In the genomic region with DNA sequence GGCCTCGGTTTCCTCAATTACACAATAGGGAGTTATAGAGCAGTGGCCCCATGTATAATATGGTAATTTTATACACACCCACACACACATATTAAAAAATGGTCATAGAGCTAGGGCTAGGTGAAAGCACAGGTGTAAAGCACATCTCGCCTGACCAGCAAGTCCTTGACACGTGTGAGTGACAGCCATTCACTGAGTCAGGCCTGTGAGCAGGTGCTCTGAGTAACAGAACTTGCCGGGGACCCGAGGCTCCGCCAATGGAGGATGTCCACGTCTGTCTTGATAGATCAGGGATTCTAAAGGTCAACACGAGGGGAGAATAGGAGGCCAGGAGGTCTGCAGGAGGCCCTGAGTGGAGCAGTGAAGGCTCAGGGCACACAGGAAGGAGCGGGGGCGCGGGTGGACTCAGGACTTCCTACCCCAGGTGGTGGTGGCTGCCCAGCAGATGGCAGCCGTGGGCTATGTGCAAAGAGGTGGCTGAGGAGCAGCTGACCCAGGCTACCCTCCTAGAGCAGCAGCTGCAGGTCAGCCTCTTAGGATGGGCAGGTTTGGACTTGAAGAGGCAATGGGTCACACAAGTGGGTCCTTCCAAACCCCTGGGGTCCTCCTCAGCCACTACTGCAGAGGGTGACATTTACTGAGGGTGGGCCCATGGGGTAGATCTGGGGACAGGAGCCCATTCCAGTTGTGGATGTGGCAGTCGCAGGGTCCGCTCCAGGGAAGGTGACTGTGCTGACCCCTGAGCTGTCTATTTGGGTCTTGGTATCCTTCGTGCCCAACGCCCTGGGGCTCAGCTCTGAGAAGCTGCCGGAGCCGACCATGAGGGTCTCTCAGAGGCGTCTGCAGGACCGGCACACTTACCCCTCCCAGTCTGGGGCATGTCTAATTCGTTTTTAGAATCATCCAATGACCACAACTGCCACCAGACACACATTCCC, we compare ENCODE assay signal across 8 cellular contexts. TPM values are rescaled to one million over a fixed set of nuclear protein-coding genes. Genes with fewer than 3 reads are reported as not detected.
A peak's percentile ranks its signal among the peaks of the same experiment; 100 is the strongest.
DNase-seq lines count a peak whose midpoint lies in the region; ATAC-seq and TF ChIP-seq lines count a peak whose summit lies in the region.

No MANE protein-coding gene starts in this region.

- ATAC-seq in upper lobe of right lung (peak; percentile 93), HG02840 (IDR thresholded peaks at IDR 0.05; ENCODE audit: low FRiP score, unreplicated experiment) (no peak)

- peaks cover 13% of the 10 kb centered on the region; the same call in 1 of the 2 replicates for H3K36me3 ChIP-seq in MM.1S (replicated peaks; ENCODE audit: insufficient read depth, low read length)
- peaks cover 73% of the 10 kb centered on the region for H3K36me3 ChIP-seq in upper lobe of right lung

- H3K27me3 Mint-ChIP-seq in activated naive CD4-positive, alpha-beta T cell treated with anti-CD3 and anti-CD28 coated beads, Interleukin-2, amount 10 ng/mL, durations not matched to agents 7 days and 5 days = no peaks in the 10 kb centered on the region

- H3K9me3 ChIP-seq in MM.1S (replicated peaks; ENCODE audit: insufficient read depth, low read length) = no peaks in the 10 kb centered on the region
- no peaks in the 10 kb centered on the region for H3K9me3 ChIP-seq in upper lobe of right lung

- peaks cover 35% of the 10 kb centered on the region for H3K36me3 Mint-ChIP-seq in activated naive CD4-positive, alpha-beta T cell treated with anti-CD3 and anti-CD28 coated beads, Interleukin-2, amount 10 ng/mL, durations not matched to agents 7 days and 5 days

- intact Hi-C loops in posterior vena cava (cut with DNase I) = loop anchor here (2.0 to 5.0 kb wide), 2 partner anchors 146 to 150 kb away; partner anchors contain the start of gene RAPGEF1 (in 1 of the 2)
- intact Hi-C loops in upper lobe of right lung (cut with DNase I) = loop anchor here (5.0 kb wide), 1 partner anchor 151 kb away; the partner anchor contains the start of gene RAPGEF1

- no peak overlapping the region for H3K4me2 ChIP-seq in MM.1S (ENCODE audit: low read depth, low read length)

- H4K20me1 ChIP-seq in MM.1S (ENCODE audit: insufficient read depth, low read length) = no peaks in the 10 kb centered on the region

- no peaks in the 10 kb centered on the region for H3K4me1 ChIP-seq in MM.1S (ENCODE audit: low read length)
- H3K4me1 ChIP-seq in upper lobe of right lung = peaks cover 3% of the 10 kb centered on the region

- peaks cover 39% of the 10 kb centered on the region for H3K4me1 Mint-ChIP-seq in activated naive CD4-positive, alpha-beta T cell treated with anti-CD3 and anti-CD28 coated beads, Interleukin-2, amount 10 ng/mL, durations not matched to agents 7 days and 5 days

- peak; percentile 67 for TF ChIP-seq CTCF in GM12865 (IDR thresholded peaks at IDR 0.05; ENCODE audit: insufficient read depth, low read depth, low read length, missing control alignments)
- TF ChIP-seq CTCF in MM.1S (IDR thresholded peaks at IDR 0.05; ENCODE audit: low read length) = peak; percentile 62
- peak; percentile 79 for TF ChIP-seq CTCF in upper lobe of right lung (IDR thresholded peaks at IDR 0.05)

- H3K79me2 ChIP-seq in MM.1S (ENCODE audit: low read length) = no peaks in the 10 kb centered on the region

- no peaks in the 10 kb centered on the region for H3K9me3 Mint-ChIP-seq in activated naive CD4-positive, alpha-beta T cell treated with anti-CD3 and anti-CD28 coated beads, Interleukin-2, amount 10 ng/mL, durations not matched to agents 7 days and 5 days

- H3K4me3 ChIP-seq in GM12865 (ENCODE audit: low read depth, low read length) = no peak overlapping the region
- H3K4me3 ChIP-seq in MM.1S (ENCODE audit: low read length) = no peak overlapping the region
- no peak overlapping the region for H3K4me3 ChIP-seq in upper lobe of right lung

- no peak overlapping the region for H3K9ac ChIP-seq in MM.1S (ENCODE audit: low read length)

- DNase-seq in GM12865 (ENCODE audit: low read depth) (peak; percentile 80), MM.1S (peak; percentile 69), SKM-1 treated with dmso at 0.1 percent for 144 hours (lab: John Stamatoyannopoulos, UW; ENCODE audit: unreplicated experiment) (peak; percentile 75), glomerular visceral epithelial cell (ENCODE audit: extremely low spot score) (peak; percentile 83), posterior vena cava (ENCODE audit: low spot score) (peak; percentile 95), upper lobe of right lung (peak; percentile 92)
- DNase-seq in activated naive CD4-positive, alpha-beta T cell treated with anti-CD3 and anti-CD28 coated beads, Interleukin-2, amount 10 ng/mL, durations not matched to agents 7 days and 5 days = peak; percentile 85

- no peak overlapping the region for H2AFZ ChIP-seq in MM.1S (ENCODE audit: low read length)

- H3K27me3 ChIP-seq in MM.1S (replicated peaks; ENCODE audit: insufficient read depth, low read length) (no peaks in the 10 kb centered on the region), upper lobe of right lung (no peaks in the 10 kb centered on the region)

- H3K27ac ChIP-seq in MM.1S (ENCODE audit: low read length) (no peak overlapping the region), upper lobe of right lung (no peak overlapping the region)

- CTCF ChIA-PET in activated naive CD4-positive, alpha-beta T cell treated with anti-CD3 and anti-CD28 coated beads, Interleukin-2, amount 10 ng/mL, durations not matched to agents 7 days and 5 days (lab: Charles Lee) = interaction anchor here (0.5 to 9.0 kb wide), 22 partner anchors 11 to 168 kb away, joined by 3 to 148 read pairs (median 4); partner anchors contain the start of gene RAPGEF1

- H3K9me2 ChIP-seq in MM.1S (replicated peaks; ENCODE audit: insufficient read depth, low read length) = no peaks in the 10 kb centered on the region

- H3K27ac Mint-ChIP-seq in activated naive CD4-positive, alpha-beta T cell treated with anti-CD3 and anti-CD28 coated beads, Interleukin-2, amount 10 ng/mL, durations not matched to agents 7 days and 5 days = peak overlapping the region; percentile 90

- H3F3A ChIP-seq in MM.1S (ENCODE audit: insufficient read depth, low read length) = no peaks in the 10 kb centered on the region

- no peak overlapping the region for H3K4me3 Mint-ChIP-seq in activated naive CD4-positive, alpha-beta T cell treated with anti-CD3 and anti-CD28 coated beads, Interleukin-2, amount 10 ng/mL, durations not matched to agents 7 days and 5 days

RNA-seq across cellular contexts. Expression of gene PRRT1B, which starts 45.9 kb away (rescaled TPM):
- total RNA-seq in posterior vena cava = not detected
- total RNA-seq in upper lobe of right lung = 3.9 TPM
